Comparison of ENCODE assay signal across 11 cellular contexts in the genomic region with DNA sequence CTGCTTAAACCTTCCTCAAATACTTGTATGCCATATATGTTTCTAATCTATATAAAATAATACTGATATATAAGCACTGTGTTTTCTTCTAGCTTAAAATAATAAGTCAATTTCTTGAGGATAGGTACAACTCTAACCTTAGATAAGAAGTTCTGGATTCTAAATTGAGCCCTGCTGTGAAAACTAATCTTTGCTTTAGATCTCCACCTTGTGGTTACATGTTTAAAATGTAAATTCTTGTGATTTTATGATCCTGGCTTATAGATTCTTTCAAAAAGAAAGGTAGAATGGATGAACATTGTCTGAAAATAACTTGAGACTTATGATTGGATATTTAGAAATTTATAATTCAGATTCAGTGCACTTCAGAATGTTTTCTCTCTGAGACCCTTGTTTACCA. TPM values are rescaled to one million over a fixed set of nuclear protein-coding genes. Genes with fewer than 3 reads are reported as not detected.
A peak's percentile ranks its signal among the peaks of the same experiment; 100 is the strongest.
DNase-seq lines count a peak whose midpoint lies in the region; ATAC-seq, FAIRE-seq and TF ChIP-seq lines count a peak whose summit lies in the region.
"Had no signal": no experiment of that assay in that cellular context is flagged by ENCODE, and none has a peak within 500 bp of the region (broad histone marks: within the 10 kb centered on the region; RNA-seq: fewer than 3 reads in every experiment).

No MANE protein-coding gene starts in this region.

- no peaks in the 10 kb centered on the region for H3K9me3 Mint-ChIP-seq in MCF 10A (ENCODE audit: unreplicated experiment)
- no peaks in the 10 kb centered on the region for H3K9me3 Mint-ChIP-seq in WTC11

- H3K36me3 ChIP-seq in breast epithelium (no peaks in the 10 kb centered on the region), OCI-LY1 (ENCODE audit: insufficient read depth, low read length) (no peaks in the 10 kb centered on the region; the same call in 1 of the 2 replicates), upper lobe of right lung (no peaks in the 10 kb centered on the region)
- H3K36me3 ChIP-seq: lower lobe of right lung had no signal

- DNase-seq in MCF 10A (ENCODE audit: unreplicated experiment) (peak; percentile 16), breast epithelium (ENCODE audit: low spot score in 2 of 2) (no peak), upper lobe of right lung (no peak), midbrain (lab: John Stamatoyannopoulos, UW) (no peak), WTC11 (ENCODE audit: low spot score) (no peak), NCI-H1930 (lab: John Stamatoyannopoulos, UW) (no peak)
- DNase-seq: activated CD4-positive, alpha-beta T cell treated with anti-CD3 and anti-CD28 coated beads for 36 hours; COR-L47; lower lobe of right lung had no signal

- no peak overlapping the region for H3K27ac Mint-ChIP-seq in MCF 10A (ENCODE audit: low read depth, unreplicated experiment)
- no peak overlapping the region for H3K27ac Mint-ChIP-seq in WTC11

- no peaks in the 10 kb centered on the region for H3K36me3 Mint-ChIP-seq in MCF 10A (ENCODE audit: insufficient read depth, unreplicated experiment)
- H3K36me3 Mint-ChIP-seq in WTC11 = no peaks in the 10 kb centered on the region

- H3K4me1 ChIP-seq in breast epithelium (no peaks in the 10 kb centered on the region), OCI-LY1 (ENCODE audit: insufficient read depth, low read length, severe bottlenecking) (peaks cover 10% of the 10 kb centered on the region), upper lobe of right lung (peaks cover 14% of the 10 kb centered on the region)

- H3K4me3 Mint-ChIP-seq in MCF 10A (ENCODE audit: unreplicated experiment) = no peak overlapping the region
- no peak overlapping the region for H3K4me3 Mint-ChIP-seq in WTC11
- H3K4me3 Mint-ChIP-seq: activated CD4-positive, alpha-beta T cell treated with anti-CD3 and anti-CD28 coated beads for 36 hours had no signal

- CTCF ChIA-PET in MCF 10A (lab: Yijun Ruan, JAX) = interaction anchor here (0.6 to 5.3 kb wide), 11 partner anchors 15 to 890 kb away, joined by 3 to 53 read pairs (median 4); no protein-coding TSS in a partner anchor
- CTCF ChIA-PET in WTC11 (lab: Charles Lee) = interaction anchor here (1.2 to 1.4 kb wide), 2 partner anchors 39 to 99 kb away, joined by 4 to 5 read pairs; a partner anchor contains a TSS

- H3K4me1 Mint-ChIP-seq in MCF 10A (ENCODE audit: insufficient read depth, unreplicated experiment) = peaks cover 6% of the 10 kb centered on the region
- H3K4me1 Mint-ChIP-seq in WTC11 = peaks cover 20% of the 10 kb centered on the region

- no peak for TF ChIP-seq POLR2A in breast epithelium (IDR thresholded peaks at IDR 0.05)

- H3K27me3 ChIP-seq in breast epithelium (peaks cover 0 to 8% of the 10 kb centered on the region in 2 donors), OCI-LY1 (ENCODE audit: insufficient read depth, low read length) (0 out of 2 replicates have a peak, but pooled peaks cover 3% of the 10 kb centered on the region), upper lobe of right lung (no peaks in the 10 kb centered on the region)

- H3K4me3 ChIP-seq in breast epithelium (no peak overlapping the region), OCI-LY1 (ENCODE audit: low read depth, low read length, poor library complexity, severe bottlenecking) (no peak overlapping the region), upper lobe of right lung (no peak overlapping the region)
- H3K4me3 ChIP-seq: lower lobe of right lung had no signal

- H3K27ac ChIP-seq in breast epithelium (no peak overlapping the region), OCI-LY1 (ENCODE audit: low read depth, low read length, poor library complexity, severe bottlenecking) (no peak overlapping the region), upper lobe of right lung (no peak overlapping the region)

- H3K4me2 ChIP-seq in OCI-LY1 (ENCODE audit: low read length) = no peak overlapping the region

- POLR2A ChIA-PET in MCF 10A (lab: Yijun Ruan, JAX) = interaction anchor here (0.8 to 0.9 kb wide), 2 partner anchors 379 to 382 kb away, joined by 3 to 5 read pairs; a partner anchor contains a TSS
- POLR2A ChIA-PET in WTC11 (lab: Charles Lee) = no interaction called here

- intact Hi-C loops in MCF 10A (cut with micrococcal nuclease) = no loop called here
- intact Hi-C loops in breast epithelium (cut with DNase I; ENCODE audit: low total_unique reads) = no loop called here
- intact Hi-C loops in upper lobe of right lung (cut with DNase I) = no loop called here

- ATAC-seq in upper lobe of right lung (no peak), WTC11 (no peak)
- ATAC-seq: activated CD4-positive, alpha-beta T cell treated with anti-CD3 and anti-CD28 coated beads for 36 hours; lower lobe of right lung had no signal

- no peaks in the 10 kb centered on the region for H3K9me2 ChIP-seq in OCI-LY1 (ENCODE audit: low read depth, low read length)

- no peak overlapping the region for H2AFZ ChIP-seq in OCI-LY1 (ENCODE audit: low read length)

- BruUV-seq in MCF 10A (replicated peaks; lab: Mats Ljungman, UMichigan) = no TSS peak

- no peaks in the 10 kb centered on the region for H3K27me3 Mint-ChIP-seq in MCF 10A (ENCODE audit: insufficient read depth, unreplicated experiment)
- H3K27me3 Mint-ChIP-seq in WTC11 (ENCODE audit: low read depth) = peaks cover 21% of the 10 kb centered on the region

- no peaks in the 10 kb centered on the region for H3K9me3 ChIP-seq in breast epithelium
- 0 out of 2 replicates have a peak, but pooled peaks cover 2% of the 10 kb centered on the region for H3K9me3 ChIP-seq in OCI-LY1 (ENCODE audit: low read length)
- no peaks in the 10 kb centered on the region for H3K9me3 ChIP-seq in upper lobe of right lung
- H3K9me3 ChIP-seq: lower lobe of right lung had no signal

- TF ChIP-seq CTCF in MCF 10A (IDR thresholded peaks at IDR 0.05; ENCODE audit: unreplicated experiment) = peak; percentile 26
- no peak for TF ChIP-seq CTCF in breast epithelium (IDR thresholded peaks at IDR 0.05)
- peak; percentile 31; the same call in 1 of the 2 replicates for TF ChIP-seq CTCF in OCI-LY1 (IDR thresholded peaks at IDR 0.05; ENCODE audit: low read length)
- TF ChIP-seq CTCF in upper lobe of right lung (IDR thresholded peaks at IDR 0.05) = peak; percentile 10
- TF ChIP-seq CTCF in WTC11 (IDR thresholded peaks at IDR 0.05) = no peak

- FAIRE-seq in endometrium (lab: Jason Lieb, UNC) = peak; percentile 8

- H3K79me2 ChIP-seq in OCI-LY1 (ENCODE audit: insufficient read depth, low read length) = no peaks in the 10 kb centered on the region

- no peaks in the 10 kb centered on the region for H3F3A ChIP-seq in OCI-LY1 (ENCODE audit: insufficient read depth, low read length)

- H4K20me1 ChIP-seq in OCI-LY1 (ENCODE audit: insufficient read depth, low read length) = no peaks in the 10 kb centered on the region

- no peak overlapping the region for H3K9ac ChIP-seq in OCI-LY1 (ENCODE audit: low read length)

TF ChIP-seq in WTC11, 78 proteins besides CTCF, POLR2A, EP300 and RAD21:
- no peak for TF ChIP-seq EMX1 (CRISPR knock-in tag; IDR thresholded peaks at IDR 0.05)
TF ChIP-seq in WTC11: peak in this region for 0.

RNA-seq across cellular contexts. Expression of a gene that starts 38.9 kb away (rescaled TPM):
- total RNA-seq in MCF 10A (2022) = 0.07 and 0.12 TPM in 2 replicates
- total RNA-seq in breast epithelium = 10 to 100 TPM in 2 of 3 donors, 1 to 10 TPM in 1; 7.8 to 18.4 (median 11.9) TPM
- total RNA-seq in upper lobe of right lung = 45.4 TPM
- total RNA-seq in WTC11 (2021) = 5.6 to 10.6 TPM (median 10.5 TPM) in 3 replicates

Comparison
In these comparisons a context has a peak if more than half of its experiments do, and no peak if none do; other contexts are left out.
1. CTCF ChIP-seq: peak in MCF 10A (single experiment), OCI-LY1 (single experiment) and upper lobe of right lung (single experiment); none in breast epithelium (0 of 3) and WTC11 (single experiment).